21 cellular contexts compared by ENCODE assay signal in genomic region chr5:135394095-135394494, GRCh38. TPM values are rescaled to one million over a fixed set of nuclear protein-coding genes. Genes with fewer than 3 reads are reported as not detected.
DNase-seq lines count a peak whose midpoint lies in the region; ATAC-seq, FAIRE-seq and TF ChIP-seq lines count a peak whose summit lies in the region.
"Had no signal": no experiment of that assay in that cellular context is flagged by ENCODE, and none has a peak within 500 bp of the region (broad histone marks: within the 10 kb centered on the region; RNA-seq: fewer than 3 reads in every experiment).

No MANE protein-coding gene starts in this region.

- TF ChIP-seq POLR2A in H54 (IDR thresholded peaks at IDR 0.05; ENCODE audit: low read depth, low read length): no peak

- peak overlapping the region in 1 of 2 experiments; percentile 6; a peak in 1 of 4 replicates for H3K4me3 ChIP-seq in DND-41 (ENCODE audit: low read depth in 1 of 2, low read length in 2 of 2)
- H3K4me3 ChIP-seq: adrenal gland, dorsolateral prefrontal cortex, right lobe of liver, SJSA1 had no signal

- no peak for TF ChIP-seq CTCF in CD14-positive monocyte (IDR thresholded peaks at IDR 0.05)
- TF ChIP-seq CTCF in DND-41 (IDR thresholded peaks at IDR 0.05; ENCODE audit: borderline replicate concordance, extremely low read depth, low read length, poor library complexity, severe bottlenecking): no peak
- TF ChIP-seq CTCF in natural killer cell (IDR thresholded peaks at IDR 0.05): no peak
- no peak for TF ChIP-seq CTCF in RWPE1 (conservative IDR thresholded peaks at IDR 0.05; ENCODE audit: low read depth)
- TF ChIP-seq CTCF in GM10266 (IDR thresholded peaks at IDR 0.05; ENCODE audit: control insufficient read depth, insufficient read depth, low read depth, missing control alignments): no peak

- FAIRE-seq in H54 (lab: Jason Lieb, UNC): no peak
- FAIRE-seq: D721Med had no signal

- H3K27ac Mint-ChIP-seq in CD14-positive monocyte (peak overlapping the region; percentile 94 to 99 (median 97)), natural killer cell (peak overlapping the region; percentile 68 to 70)
- H3K27ac Mint-ChIP-seq in central memory CD8-positive, alpha-beta T cell (ENCODE audit: low read depth): peak overlapping the region; percentile 69
- H3K27ac Mint-ChIP-seq: T-helper 1 cell treated with Interleukin-12 subunit alpha and Interleukin-12 subunit beta and Interleukin-4 antibody, amounts not matched to agents 30 μg/mL and 1 μg/mL, for 36 hours; WTC11 had no signal

- H2AFZ ChIP-seq in DND-41 (ENCODE audit: low read depth, low read length): no peak overlapping the region

- POLR2A ChIA-PET in RWPE1 (lab: Yijun Ruan, JAX; ENCODE audit: low non-redundant PET): no interaction called here

- H3K4me1 ChIP-seq in DND-41 (ENCODE audit: insufficient read depth, low read length): peaks cover 76% of the 10 kb centered on the region

- peaks cover 48 to 59% of the 10 kb centered on the region in 2 donors for H3K36me3 Mint-ChIP-seq in CD14-positive monocyte
- H3K36me3 Mint-ChIP-seq in central memory CD8-positive, alpha-beta T cell (ENCODE audit: insufficient read depth): peaks cover 15% of the 10 kb centered on the region
- H3K36me3 Mint-ChIP-seq in natural killer cell: no peaks in the 10 kb centered on the region

- CTCF ChIA-PET in RWPE1 (lab: Yijun Ruan, JAX): interaction anchor here (0.6 kb wide), 1 partner anchor 27 kb away, joined by 3 read pairs; no protein-coding TSS in a partner anchor

- no peaks in the 10 kb centered on the region for H3K27me3 ChIP-seq in DND-41 (ENCODE audit: insufficient read depth, low read length, poor library complexity)
- H3K27me3 ChIP-seq: adrenal gland, dorsolateral prefrontal cortex, right lobe of liver, SJSA1 had no signal

- peaks cover 100% of the 10 kb centered on the region for H3K79me2 ChIP-seq in DND-41 (ENCODE audit: insufficient read depth, low read length)

- H3K36me3 ChIP-seq in DND-41 (ENCODE audit: insufficient read depth, low read length): peaks cover 90% of the 10 kb centered on the region

- no peak overlapping the region for H3K9ac ChIP-seq in DND-41 (ENCODE audit: low read depth, low read length)

- H3K9me3 ChIP-seq in DND-41 (ENCODE audit: insufficient read depth, low read length, severe bottlenecking): no peaks in the 10 kb centered on the region
- H3K9me3 ChIP-seq: adrenal gland, right lobe of liver, SJSA1 had no signal

- H3K4me2 ChIP-seq in DND-41 (ENCODE audit: insufficient read depth, low read length): peak overlapping the region; percentile 76; the same call in 1 of the 2 replicates

- H3K27ac ChIP-seq in DND-41 (ENCODE audit: low read length) (peak overlapping the region; percentile 19), RWPE1 (no peak overlapping the region)
- H3K27ac ChIP-seq: SJSA1 had no signal

- peaks cover 93% of the 10 kb centered on the region for H4K20me1 ChIP-seq in DND-41 (ENCODE audit: insufficient read depth, low read length)

- DNase-seq in CD14-positive monocyte (ENCODE audit: low spot score): no peak
- no peak for DNase-seq in DND-41
- DNase-seq in central memory CD8-positive, alpha-beta T cell (ENCODE audit: low spot score in 2 of 2): no peak
- no peak for DNase-seq in natural killer cell
- no peak for DNase-seq in H54 (ENCODE audit: insufficient read length, low spot score)
- no peak for DNase-seq in RWPE1 (ENCODE audit: low spot score)
- no peak for DNase-seq in GM10266 (ENCODE audit: extremely low spot score)
- no peak for DNase-seq in glomerular visceral epithelial cell (ENCODE audit: extremely low spot score)
- DNase-seq: adrenal gland; dorsolateral prefrontal cortex; foreskin melanocyte; H7; NCI-H1694 treated with DMSO at 0.1 percent for 48 hours; right lobe of liver; stimulated activated naive CD4-positive, alpha-beta T cell treated with Interleukin-2 at 50 U/mL for 16 hours had no signal

- intact Hi-C loops in CD14-positive monocyte (cut with micrococcal nuclease) (no loop called here), natural killer cell (cut with micrococcal nuclease) (no loop called here)

- H3K9me3 Mint-ChIP-seq in CD14-positive monocyte (peaks cover 0 to 3% (median 0%) of the 10 kb centered on the region in 7 donors), natural killer cell (no peaks in the 10 kb centered on the region)
- H3K9me3 Mint-ChIP-seq in central memory CD8-positive, alpha-beta T cell: no peaks in the 10 kb centered on the region
- H3K9me3 Mint-ChIP-seq: T-helper 1 cell treated with Interleukin-12 subunit alpha and Interleukin-12 subunit beta and Interleukin-4 antibody, amounts not matched to agents 30 μg/mL and 1 μg/mL, for 36 hours; WTC11 had no signal

- peak overlapping the region; percentile 69 to 73 for H3K4me3 Mint-ChIP-seq in CD14-positive monocyte
- H3K4me3 Mint-ChIP-seq in central memory CD8-positive, alpha-beta T cell: no peak overlapping the region
- H3K4me3 Mint-ChIP-seq in natural killer cell: no peak overlapping the region
- H3K4me3 Mint-ChIP-seq: T-helper 1 cell treated with Interleukin-12 subunit alpha and Interleukin-12 subunit beta and Interleukin-4 antibody, amounts not matched to agents 30 μg/mL and 1 μg/mL, for 36 hours; WTC11 had no signal

- peaks cover 89% of the 10 kb centered on the region for H3K4me1 Mint-ChIP-seq in CD14-positive monocyte
- H3K4me1 Mint-ChIP-seq in central memory CD8-positive, alpha-beta T cell: peaks cover 76% of the 10 kb centered on the region
- H3K4me1 Mint-ChIP-seq in natural killer cell: peaks cover 83 to 91% of the 10 kb centered on the region in 2 donors

- ATAC-seq in DND-41 (ENCODE audit: insufficient read depth, low read depth): no peak
- no peak for ATAC-seq in central memory CD8-positive, alpha-beta T cell (replicated peaks; ENCODE audit: extremely low read depth, poor library complexity, severe bottlenecking)
- no peak for ATAC-seq in natural killer cell
- ATAC-seq: WTC11 had no signal

- H3K27me3 Mint-ChIP-seq in CD14-positive monocyte (ENCODE audit: low read depth in 3 of 3): peaks cover 0 to 1% (median 1%) of the 10 kb centered on the region in 3 donors
- no peaks in the 10 kb centered on the region for H3K27me3 Mint-ChIP-seq in central memory CD8-positive, alpha-beta T cell
- no peaks in the 10 kb centered on the region for H3K27me3 Mint-ChIP-seq in natural killer cell (ENCODE audit: low read depth in 2 of 2)

RNA-seq across cellular contexts. Expression of gene MACROH2A1, which starts 4.9 kb away (rescaled TPM):
- 100 to 1,000 TPM; 352 to 443 TPM for polyA plus RNA-seq in CD14-positive monocyte
- 100 to 1,000 TPM; 139 to 160 (median 139) TPM for total RNA-seq in natural killer cell

RNA-seq across cellular contexts. Expression of gene DCANP1, which starts 53.1 kb away (rescaled TPM):
- polyA plus RNA-seq in CD14-positive monocyte: under 1 TPM; 0.14 to 0.15 TPM
- total RNA-seq in natural killer cell: under 1 TPM in 1 of 3 donors, not detected in 2; 0.07 TPM
- total RNA-seq: adrenal gland, H7, osteocyte, right lobe of liver, SJSA1, ureter, WTC11 had no signal

RNA-seq across cellular contexts. Expression of gene TIFAB, which starts 58.1 kb away (rescaled TPM):
- polyA plus RNA-seq in CD14-positive monocyte: under 1 TPM; 0.29 to 0.50 TPM
- under 1 TPM in 2 of 3 donors, not detected in 1; 0.05 to 0.21 TPM for total RNA-seq in natural killer cell
- total RNA-seq: adrenal gland, H7, osteocyte, SJSA1, ureter, WTC11 had no signal

Comparison
In these comparisons a context has a peak if more than half of its experiments do, and no peak if none do; other contexts are left out.
1. H3K4me3 Mint-ChIP-seq: peak in CD14-positive monocyte (2 of 2); none in central memory CD8-positive, alpha-beta T cell (single experiment) and natural killer cell (single experiment).
2. Peak in every context shown above with its lines, with median percentiles within 50 percentile points of each other: H3K27ac Mint-ChIP-seq.